ENCODE assay signal across 1 cellular context in the genomic region with DNA sequence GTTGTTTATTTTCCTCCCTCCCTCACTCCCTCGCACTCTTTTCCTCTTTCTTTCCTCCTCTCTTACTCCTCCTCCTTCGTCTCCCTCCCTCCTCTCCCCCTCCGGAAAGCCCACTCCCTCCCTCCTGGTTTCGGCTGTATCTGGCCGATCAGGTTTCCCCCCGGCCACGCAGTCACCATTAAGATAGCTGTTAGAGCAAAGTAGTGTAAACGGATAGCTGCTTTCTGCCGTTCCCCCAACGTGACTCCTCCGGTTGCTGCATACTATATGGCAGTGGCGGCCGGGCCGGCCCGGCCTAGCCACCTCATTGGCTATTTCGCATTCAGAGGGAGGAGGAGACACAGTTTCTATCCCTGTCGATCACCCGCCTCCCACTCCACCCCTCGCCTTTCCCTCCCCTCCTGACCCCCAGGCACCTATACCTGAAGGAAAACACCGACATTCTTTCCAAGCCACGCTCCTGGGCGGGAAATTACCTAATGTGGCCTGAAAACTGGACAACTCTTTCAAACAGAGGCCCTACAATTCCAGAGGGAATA.
TF ChIP-seq lines count a peak whose summit lies in the region.

A gene (minus strand): TSS at position 272 of the 539 bp plus-strand sequence. CDS start 277 bp downstream, outside the sequence.

TF ChIP-seq in HEK293, 187 proteins besides CTCF, POLR2A, EP300 and RAD21 (continued from another document and continues in another):
- TF ChIP-seq, protein P1, sequence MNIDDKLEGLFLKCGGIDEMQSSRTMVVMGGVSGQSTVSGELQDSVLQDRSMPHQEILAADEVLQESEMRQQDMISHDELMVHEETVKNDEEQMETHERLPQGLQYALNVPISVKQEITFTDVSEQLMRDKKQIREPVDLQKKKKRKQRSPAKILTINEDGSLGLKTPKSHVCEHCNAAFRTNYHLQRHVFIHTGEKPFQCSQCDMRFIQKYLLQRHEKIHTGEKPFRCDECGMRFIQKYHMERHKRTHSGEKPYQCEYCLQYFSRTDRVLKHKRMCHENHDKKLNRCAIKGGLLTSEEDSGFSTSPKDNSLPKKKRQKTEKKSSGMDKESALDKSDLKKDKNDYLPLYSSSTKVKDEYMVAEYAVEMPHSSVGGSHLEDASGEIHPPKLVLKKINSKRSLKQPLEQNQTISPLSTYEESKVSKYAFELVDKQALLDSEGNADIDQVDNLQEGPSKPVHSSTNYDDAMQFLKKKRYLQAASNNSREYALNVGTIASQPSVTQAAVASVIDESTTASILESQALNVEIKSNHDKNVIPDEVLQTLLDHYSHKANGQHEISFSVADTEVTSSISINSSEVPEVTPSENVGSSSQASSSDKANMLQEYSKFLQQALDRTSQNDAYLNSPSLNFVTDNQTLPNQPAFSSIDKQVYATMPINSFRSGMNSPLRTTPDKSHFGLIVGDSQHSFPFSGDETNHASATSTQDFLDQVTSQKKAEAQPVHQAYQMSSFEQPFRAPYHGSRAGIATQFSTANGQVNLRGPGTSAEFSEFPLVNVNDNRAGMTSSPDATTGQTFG (tag by site-specific recombination; IDR thresholded peaks at IDR 0.05; ENCODE audit: borderline replicate concordance): no peak
- TF ChIP-seq KLF7 (tag by site-specific recombination; IDR thresholded peaks at IDR 0.05; ENCODE audit: borderline replicate concordance) (no peak), ZNF501 (tag by site-specific recombination; IDR thresholded peaks at IDR 0.05) (0 out of 2 replicates have a peak, but pooled peaks have one; percentile 29), KLF1 (tag by site-specific recombination; IDR thresholded peaks at IDR 0.05) (no peak), ZNF248 (tag by site-specific recombination; IDR thresholded peaks at IDR 0.05) (no peak), ZNF664 (tag by site-specific recombination; IDR thresholded peaks at IDR 0.05) (no peak), ZNF677 (tag by site-specific recombination; IDR thresholded peaks at IDR 0.05) (no peak), ZNF391 (tag by site-specific recombination; IDR thresholded peaks at IDR 0.05; ENCODE audit: borderline replicate concordance, low read depth) (peak; percentile 77; the same call in 1 of the 2 replicates), ZXDB (tag by site-specific recombination; IDR thresholded peaks at IDR 0.05) (peak; percentile 69), ZNF184 (tag by site-specific recombination; IDR thresholded peaks at IDR 0.05) (no peak), GLIS2 (tag by site-specific recombination; IDR thresholded peaks at IDR 0.05) (peak; percentile 59), IKZF3 (tag by site-specific recombination; IDR thresholded peaks at IDR 0.05) (no peak), YY2 (tag by site-specific recombination; IDR thresholded peaks at IDR 0.05) (peak; percentile 27; the same call in 1 of the 2 replicates), ZNF202 (tag by site-specific recombination; IDR thresholded peaks at IDR 0.05; ENCODE audit: borderline replicate concordance) (no peak), ZNF133 (tag by site-specific recombination; IDR thresholded peaks at IDR 0.05) (no peak), ZNF707 (tag by site-specific recombination; IDR thresholded peaks at IDR 0.05) (no peak), ZNF341 (tag by site-specific recombination; IDR thresholded peaks at IDR 0.05; ENCODE audit: low read depth) (peak; percentile 100), GFI1B (tag by site-specific recombination; IDR thresholded peaks at IDR 0.05) (no peak), ZSCAN23 (tag by site-specific recombination; IDR thresholded peaks at IDR 0.05) (0 out of 2 replicates have a peak, but pooled peaks have one; percentile 23), ZNF610 (tag by site-specific recombination; IDR thresholded peaks at IDR 0.05; ENCODE audit: borderline replicate concordance) (no peak), EGR2 (tag by site-specific recombination; IDR thresholded peaks at IDR 0.05; ENCODE audit: low read depth) (peak; percentile 99), KLF9 (tag by site-specific recombination; IDR thresholded peaks at IDR 0.05; ENCODE audit: low read depth) (peak; percentile 42; the same call in 1 of the 2 replicates), ZNF121 (tag by site-specific recombination; IDR thresholded peaks at IDR 0.05) (no peak), ZNF311 (tag by site-specific recombination; IDR thresholded peaks at IDR 0.05; ENCODE audit: borderline replicate concordance) (no peak), ZFP37 (tag by site-specific recombination; IDR thresholded peaks at IDR 0.05) (no peak; the same call in 1 of the 2 replicates), ZNF843 (tag by site-specific recombination; IDR thresholded peaks at IDR 0.05) (peak; percentile 41; the same call in 1 of the 2 replicates), OVOL3 (tag by site-specific recombination; IDR thresholded peaks at IDR 0.05) (no peak), ZNF629 (tag by site-specific recombination; IDR thresholded peaks at IDR 0.05) (0 out of 2 replicates have a peak, but pooled peaks have one; percentile 43), PRDM1 (tag by site-specific recombination; IDR thresholded peaks at IDR 0.05) (peak; percentile 22; the same call in 1 of the 2 replicates), ZNF16 (tag by site-specific recombination; IDR thresholded peaks at IDR 0.05; ENCODE audit: low read depth) (no peak), ZBTB17 (tag by site-specific recombination; IDR thresholded peaks at IDR 0.05) (peak; percentile 66; the same call in 1 of the 2 replicates), ZNF266 (tag by site-specific recombination; IDR thresholded peaks at IDR 0.05; ENCODE audit: low read depth) (no peak), ZNF140 (tag by site-specific recombination; IDR thresholded peaks at IDR 0.05) (no peak)
- TF ChIP-seq, protein P2, sequence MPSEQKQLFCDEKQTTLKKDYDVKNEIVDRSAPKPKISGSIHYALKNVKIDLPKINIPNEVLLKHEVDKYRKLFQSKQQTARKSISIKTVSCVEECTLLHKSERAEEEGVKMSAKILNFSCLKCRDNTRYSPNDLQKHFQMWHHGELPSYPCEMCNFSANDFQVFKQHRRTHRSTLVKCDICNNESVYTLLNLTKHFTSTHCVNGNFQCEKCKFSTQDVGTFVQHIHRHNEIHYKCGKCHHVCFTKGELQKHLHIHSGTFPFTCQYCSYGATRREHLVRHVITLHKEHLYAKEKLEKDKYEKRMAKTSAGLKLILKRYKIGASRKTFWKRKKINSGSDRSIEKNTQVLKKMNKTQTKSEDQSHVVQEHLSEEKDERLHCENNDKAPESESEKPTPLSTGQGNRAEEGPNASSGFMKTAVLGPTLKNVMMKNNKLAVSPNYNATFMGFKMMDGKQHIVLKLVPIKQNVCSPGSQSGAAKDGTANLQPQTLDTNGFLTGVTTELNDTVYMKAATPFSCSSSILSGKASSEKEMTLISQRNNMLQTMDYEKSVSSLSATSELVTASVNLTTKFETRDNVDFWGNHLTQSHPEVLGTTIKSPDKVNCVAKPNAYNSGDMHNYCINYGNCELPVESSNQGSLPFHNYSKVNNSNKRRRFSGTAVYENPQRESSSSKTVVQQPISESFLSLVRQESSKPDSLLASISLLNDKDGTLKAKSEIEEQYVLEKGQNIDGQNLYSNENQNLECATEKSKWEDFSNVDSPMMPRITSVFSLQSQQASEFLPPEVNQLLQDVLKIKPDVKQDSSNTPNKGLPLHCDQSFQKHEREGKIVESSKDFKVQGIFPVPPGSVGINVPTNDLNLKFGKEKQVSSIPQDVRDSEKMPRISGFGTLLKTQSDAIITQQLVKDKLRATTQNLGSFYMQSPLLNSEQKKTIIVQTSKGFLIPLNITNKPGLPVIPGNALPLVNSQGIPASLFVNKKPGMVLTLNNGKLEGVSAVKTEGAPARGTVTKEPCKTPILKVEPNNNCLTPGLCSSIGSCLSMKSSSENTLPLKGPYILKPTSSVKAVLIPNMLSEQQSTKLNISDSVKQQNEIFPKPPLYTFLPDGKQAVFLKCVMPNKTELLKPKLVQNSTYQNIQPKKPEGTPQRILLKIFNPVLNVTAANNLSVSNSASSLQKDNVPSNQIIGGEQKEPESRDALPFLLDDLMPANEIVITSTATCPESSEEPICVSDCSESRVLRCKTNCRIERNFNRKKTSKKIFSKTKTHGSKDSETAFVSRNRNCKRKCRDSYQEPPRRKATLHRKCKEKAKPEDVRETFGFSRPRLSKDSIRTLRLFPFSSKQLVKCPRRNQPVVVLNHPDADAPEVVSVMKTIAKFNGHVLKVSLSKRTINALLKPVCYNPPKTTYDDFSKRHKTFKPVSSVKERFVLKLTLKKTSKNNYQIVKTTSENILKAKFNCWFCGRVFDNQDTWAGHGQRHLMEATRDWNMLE (tag by site-specific recombination; conservative IDR thresholded peaks at IDR 0.05; ENCODE audit: low read depth): no peak
- TF ChIP-seq, protein P3, sequence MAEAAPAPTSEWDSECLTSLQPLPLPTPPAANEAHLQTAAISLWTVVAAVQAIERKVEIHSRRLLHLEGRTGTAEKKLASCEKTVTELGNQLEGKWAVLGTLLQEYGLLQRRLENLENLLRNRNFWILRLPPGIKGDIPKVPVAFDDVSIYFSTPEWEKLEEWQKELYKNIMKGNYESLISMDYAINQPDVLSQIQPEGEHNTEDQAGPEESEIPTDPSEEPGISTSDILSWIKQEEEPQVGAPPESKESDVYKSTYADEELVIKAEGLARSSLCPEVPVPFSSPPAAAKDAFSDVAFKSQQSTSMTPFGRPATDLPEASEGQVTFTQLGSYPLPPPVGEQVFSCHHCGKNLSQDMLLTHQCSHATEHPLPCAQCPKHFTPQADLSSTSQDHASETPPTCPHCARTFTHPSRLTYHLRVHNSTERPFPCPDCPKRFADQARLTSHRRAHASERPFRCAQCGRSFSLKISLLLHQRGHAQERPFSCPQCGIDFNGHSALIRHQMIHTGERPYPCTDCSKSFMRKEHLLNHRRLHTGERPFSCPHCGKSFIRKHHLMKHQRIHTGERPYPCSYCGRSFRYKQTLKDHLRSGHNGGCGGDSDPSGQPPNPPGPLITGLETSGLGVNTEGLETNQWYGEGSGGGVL (tag by site-specific recombination; IDR thresholded peaks at IDR 0.05): peak; percentile 96
- TF ChIP-seq, protein P4, sequence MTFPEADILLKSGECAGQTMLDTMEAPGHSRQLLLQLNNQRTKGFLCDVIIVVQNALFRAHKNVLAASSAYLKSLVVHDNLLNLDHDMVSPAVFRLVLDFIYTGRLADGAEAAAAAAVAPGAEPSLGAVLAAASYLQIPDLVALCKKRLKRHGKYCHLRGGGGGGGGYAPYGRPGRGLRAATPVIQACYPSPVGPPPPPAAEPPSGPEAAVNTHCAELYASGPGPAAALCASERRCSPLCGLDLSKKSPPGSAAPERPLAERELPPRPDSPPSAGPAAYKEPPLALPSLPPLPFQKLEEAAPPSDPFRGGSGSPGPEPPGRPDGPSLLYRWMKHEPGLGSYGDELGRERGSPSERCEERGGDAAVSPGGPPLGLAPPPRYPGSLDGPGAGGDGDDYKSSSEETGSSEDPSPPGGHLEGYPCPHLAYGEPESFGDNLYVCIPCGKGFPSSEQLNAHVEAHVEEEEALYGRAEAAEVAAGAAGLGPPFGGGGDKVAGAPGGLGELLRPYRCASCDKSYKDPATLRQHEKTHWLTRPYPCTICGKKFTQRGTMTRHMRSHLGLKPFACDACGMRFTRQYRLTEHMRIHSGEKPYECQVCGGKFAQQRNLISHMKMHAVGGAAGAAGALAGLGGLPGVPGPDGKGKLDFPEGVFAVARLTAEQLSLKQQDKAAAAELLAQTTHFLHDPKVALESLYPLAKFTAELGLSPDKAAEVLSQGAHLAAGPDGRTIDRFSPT (tag by site-specific recombination; IDR thresholded peaks at IDR 0.05): no peak
- TF ChIP-seq, protein P5, sequence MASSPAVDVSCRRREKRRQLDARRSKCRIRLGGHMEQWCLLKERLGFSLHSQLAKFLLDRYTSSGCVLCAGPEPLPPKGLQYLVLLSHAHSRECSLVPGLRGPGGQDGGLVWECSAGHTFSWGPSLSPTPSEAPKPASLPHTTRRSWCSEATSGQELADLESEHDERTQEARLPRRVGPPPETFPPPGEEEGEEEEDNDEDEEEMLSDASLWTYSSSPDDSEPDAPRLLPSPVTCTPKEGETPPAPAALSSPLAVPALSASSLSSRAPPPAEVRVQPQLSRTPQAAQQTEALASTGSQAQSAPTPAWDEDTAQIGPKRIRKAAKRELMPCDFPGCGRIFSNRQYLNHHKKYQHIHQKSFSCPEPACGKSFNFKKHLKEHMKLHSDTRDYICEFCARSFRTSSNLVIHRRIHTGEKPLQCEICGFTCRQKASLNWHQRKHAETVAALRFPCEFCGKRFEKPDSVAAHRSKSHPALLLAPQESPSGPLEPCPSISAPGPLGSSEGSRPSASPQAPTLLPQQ (tag by site-specific recombination; IDR thresholded peaks at IDR 0.05): no peak
- TF ChIP-seq, protein P6, sequence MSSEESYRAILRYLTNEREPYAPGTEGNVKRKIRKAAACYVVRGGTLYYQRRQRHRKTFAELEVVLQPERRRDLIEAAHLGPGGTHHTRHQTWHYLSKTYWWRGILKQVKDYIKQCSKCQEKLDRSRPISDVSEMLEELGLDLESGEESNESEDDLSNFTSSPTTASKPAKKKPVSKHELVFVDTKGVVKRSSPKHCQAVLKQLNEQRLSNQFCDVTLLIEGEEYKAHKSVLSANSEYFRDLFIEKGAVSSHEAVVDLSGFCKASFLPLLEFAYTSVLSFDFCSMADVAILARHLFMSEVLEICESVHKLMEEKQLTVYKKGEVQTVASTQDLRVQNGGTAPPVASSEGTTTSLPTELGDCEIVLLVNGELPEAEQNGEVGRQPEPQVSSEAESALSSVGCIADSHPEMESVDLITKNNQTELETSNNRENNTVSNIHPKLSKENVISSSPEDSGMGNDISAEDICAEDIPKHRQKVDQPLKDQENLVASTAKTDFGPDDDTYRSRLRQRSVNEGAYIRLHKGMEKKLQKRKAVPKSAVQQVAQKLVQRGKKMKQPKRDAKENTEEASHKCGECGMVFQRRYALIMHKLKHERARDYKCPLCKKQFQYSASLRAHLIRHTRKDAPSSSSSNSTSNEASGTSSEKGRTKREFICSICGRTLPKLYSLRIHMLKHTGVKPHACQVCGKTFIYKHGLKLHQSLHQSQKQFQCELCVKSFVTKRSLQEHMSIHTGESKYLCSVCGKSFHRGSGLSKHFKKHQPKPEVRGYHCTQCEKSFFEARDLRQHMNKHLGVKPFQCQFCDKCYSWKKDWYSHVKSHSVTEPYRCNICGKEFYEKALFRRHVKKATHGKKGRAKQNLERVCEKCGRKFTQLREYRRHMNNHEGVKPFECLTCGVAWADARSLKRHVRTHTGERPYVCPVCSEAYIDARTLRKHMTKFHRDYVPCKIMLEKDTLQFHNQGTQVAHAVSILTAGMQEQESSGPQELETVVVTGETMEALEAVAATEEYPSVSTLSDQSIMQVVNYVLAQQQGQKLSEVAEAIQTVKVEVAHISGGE (tag by site-specific recombination; conservative IDR thresholded peaks at IDR 0.05; ENCODE audit: low read depth): peak; percentile 49
- TF ChIP-seq, protein P7, sequence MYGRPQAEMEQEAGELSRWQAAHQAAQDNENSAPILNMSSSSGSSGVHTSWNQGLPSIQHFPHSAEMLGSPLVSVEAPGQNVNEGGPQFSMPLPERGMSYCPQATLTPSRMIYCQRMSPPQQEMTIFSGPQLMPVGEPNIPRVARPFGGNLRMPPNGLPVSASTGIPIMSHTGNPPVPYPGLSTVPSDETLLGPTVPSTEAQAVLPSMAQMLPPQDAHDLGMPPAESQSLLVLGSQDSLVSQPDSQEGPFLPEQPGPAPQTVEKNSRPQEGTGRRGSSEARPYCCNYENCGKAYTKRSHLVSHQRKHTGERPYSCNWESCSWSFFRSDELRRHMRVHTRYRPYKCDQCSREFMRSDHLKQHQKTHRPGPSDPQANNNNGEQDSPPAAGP (tag by site-specific recombination; IDR thresholded peaks at IDR 0.05): 0 out of 2 replicates have a peak, but pooled peaks have one; percentile 36
- TF ChIP-seq, protein P8, sequence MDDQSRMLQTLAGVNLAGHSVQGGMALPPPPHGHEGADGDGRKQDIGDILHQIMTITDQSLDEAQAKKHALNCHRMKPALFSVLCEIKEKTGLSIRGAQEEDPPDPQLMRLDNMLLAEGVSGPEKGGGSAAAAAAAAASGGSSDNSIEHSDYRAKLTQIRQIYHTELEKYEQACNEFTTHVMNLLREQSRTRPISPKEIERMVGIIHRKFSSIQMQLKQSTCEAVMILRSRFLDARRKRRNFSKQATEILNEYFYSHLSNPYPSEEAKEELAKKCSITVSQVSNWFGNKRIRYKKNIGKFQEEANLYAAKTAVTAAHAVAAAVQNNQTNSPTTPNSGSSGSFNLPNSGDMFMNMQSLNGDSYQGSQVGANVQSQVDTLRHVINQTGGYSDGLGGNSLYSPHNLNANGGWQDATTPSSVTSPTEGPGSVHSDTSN (CRISPR knock-in tag; IDR thresholded peaks at IDR 0.05): no peak
